In genomic region chr5:124732349-124732875, GRCh38 we compare ENCODE assay signal across 1 cellular context.
TF ChIP-seq lines count a peak whose summit lies in the region.

No MANE protein-coding gene starts in this region.

TF ChIP-seq in H1, 55 proteins besides CTCF, POLR2A, EP300 and RAD21 (continued from another document):
- TF ChIP-seq HDAC2 (IDR thresholded peaks at IDR 0.05; ENCODE audit: borderline replicate concordance in 1 of 2, low read depth in 2 of 2, low read length in 2 of 2) = no peak
- TF ChIP-seq ASH2L (IDR thresholded peaks at IDR 0.05; ENCODE audit: low read length) = no peak
- no peak for TF ChIP-seq FOSL1 (IDR thresholded peaks at IDR 0.05; ENCODE audit: insufficient read depth, low read depth, low read length)
- no peak for TF ChIP-seq CEBPB (IDR thresholded peaks at IDR 0.05; ENCODE audit: low read depth, low read length)
- TF ChIP-seq, protein P1, sequence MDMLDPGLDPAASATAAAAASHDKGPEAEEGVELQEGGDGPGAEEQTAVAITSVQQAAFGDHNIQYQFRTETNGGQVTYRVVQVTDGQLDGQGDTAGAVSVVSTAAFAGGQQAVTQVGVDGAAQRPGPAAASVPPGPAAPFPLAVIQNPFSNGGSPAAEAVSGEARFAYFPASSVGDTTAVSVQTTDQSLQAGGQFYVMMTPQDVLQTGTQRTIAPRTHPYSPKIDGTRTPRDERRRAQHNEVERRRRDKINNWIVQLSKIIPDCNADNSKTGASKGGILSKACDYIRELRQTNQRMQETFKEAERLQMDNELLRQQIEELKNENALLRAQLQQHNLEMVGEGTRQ (IDR thresholded peaks at IDR 0.05; ENCODE audit: low read length) = no peak
- TF ChIP-seq NANOG (IDR thresholded peaks at IDR 0.05; ENCODE audit: insufficient read depth, low read depth, low read length, poor library complexity, severe bottlenecking) = no peak
